In genomic region chr12:125518074-125518473, GRCh38 we compare ENCODE assay signal across 21 cellular contexts.
DNase-seq lines count a peak whose midpoint lies in the region; ATAC-seq and TF ChIP-seq lines count a peak whose summit lies in the region.
"Had no signal": no experiment of that assay in that cellular context is flagged by ENCODE, and none has a peak within 500 bp of the region (broad histone marks: within the 10 kb centered on the region; RNA-seq: fewer than 3 reads in every experiment).

No MANE protein-coding gene starts in this region.

- no peak for TF ChIP-seq CTCF in A673 (conservative IDR thresholded peaks at IDR 0.05; ENCODE audit: low read depth, low read length)

- no peaks in the 10 kb centered on the region for H3K4me1 ChIP-seq in A673 (ENCODE audit: insufficient read depth, low read length, poor library complexity, severe bottlenecking)
- H3K4me1 ChIP-seq: lower lobe of right lung, SJSA1, vagina had no signal

- no TSS peak for BruUV-seq in A673 (replicated peaks; lab: Mats Ljungman, UMichigan)

- POLR2A ChIA-PET in A673 (lab: Charles Lee; ENCODE audit: low non-redundant PET) = interaction anchor here (0.6 kb wide), 1 partner anchor 74 kb away, joined by 4 read pairs; no protein-coding TSS in a partner anchor

- H3K36me3 ChIP-seq in A673 (ENCODE audit: insufficient read depth, low read length, poor library complexity, severe bottlenecking) = no peaks in the 10 kb centered on the region
- H3K36me3 ChIP-seq: lower lobe of right lung, SJSA1, vagina had no signal

- no peak overlapping the region for H3K27ac ChIP-seq in A673 (ENCODE audit: low read depth, low read length, poor library complexity, severe bottlenecking)
- H3K27ac ChIP-seq: lower lobe of right lung, SJSA1, vagina had no signal

- intact Hi-C loops in A673 (cut with micrococcal nuclease; ENCODE audit: unreplicated experiment) = no loop called here

- peak; percentile 39 for DNase-seq in A673 (ENCODE audit: low spot score)
- peak; percentile 5 for DNase-seq in KBM-7
- DNase-seq in astrocyte of the hippocampus (ENCODE audit: low read depth, low spot score) = peak; percentile 80
- peak; percentile 87 for DNase-seq in left kidney (ENCODE audit: low read depth, low spot score)
- no peak for DNase-seq in NCI-H187 (lab: John Stamatoyannopoulos, UW)
- DNase-seq in amniotic stem cell (lab: John Stamatoyannopoulos, UW) = no peak
- DNase-seq in NOMO-1 treated with dmso at 0.1 percent for 144 hours (lab: John Stamatoyannopoulos, UW; ENCODE audit: unreplicated experiment) = no peak
- DNase-seq: CD8-positive, alpha-beta T cell; effector memory CD8-positive, alpha-beta T cell; EL; foreskin melanocyte; lower lobe of right lung; MM.1S; naive thymus-derived CD4-positive, alpha-beta T cell; NCI-H2081; NCI-H510A treated with DMSO at 0.1 percent for 48 hours; stimulated activated CD4-positive, alpha-beta T cell treated with anti-CD3 and anti-CD28 coated beads, Interleukin-12 subunit alpha, Interleukin-12 subunit beta, amount 100 ng/mL, for 4 hours; stimulated activated naive CD8-positive, alpha-beta T cell treated with anti-CD3 and anti-CD28 coated beads, Interleukin-15, Interleukin-2, amounts not matched to agents 100 U/mL and 50 U/mL, for 24 hours had no signal

- CTCF ChIA-PET in A673 (lab: Charles Lee) = no interaction called here

- no peak overlapping the region for H3K4me3 ChIP-seq in A673 (ENCODE audit: low read depth, low read length, poor library complexity, severe bottlenecking)
- H3K4me3 ChIP-seq: lower lobe of right lung, SJSA1, vagina had no signal

- in situ Hi-C loops in KBM-7 (cut with MboI; ENCODE audit: low pct_unique_long_range_greater_than_20kb, low sequenced_read_pairs) = no loop called here

- no peaks in the 10 kb centered on the region for H3K27me3 ChIP-seq in A673 (replicated peaks; ENCODE audit: insufficient read depth, low read depth, low read length, poor library complexity)
- H3K27me3 ChIP-seq: SJSA1, vagina had no signal

- no peak for ATAC-seq in HG03097 (IDR thresholded peaks at IDR 0.05; ENCODE audit: low FRiP score, unreplicated experiment)
- ATAC-seq: CD8-positive, alpha-beta T cell; effector memory CD8-positive, alpha-beta T cell; lower lobe of right lung; naive thymus-derived CD4-positive, alpha-beta T cell; stimulated activated naive CD8-positive, alpha-beta T cell treated with anti-CD3 and anti-CD28 coated beads, Interleukin-15, Interleukin-2, amounts not matched to agents 100 U/mL and 50 U/mL, for 24 hours had no signal

- no peaks in the 10 kb centered on the region for H3K9me3 ChIP-seq in A673 (ENCODE audit: low read depth, low read length, poor library complexity, severe bottlenecking)
- H3K9me3 ChIP-seq: lower lobe of right lung, vagina had no signal

Comparison
In these comparisons a context has a peak if more than half of its experiments do, and no peak if none do; other contexts are left out.
1. DNase-seq: peak in A673 (single experiment), KBM-7 (single experiment), astrocyte of the hippocampus (single experiment) and left kidney (single experiment); none in NCI-H187 (0 of 2), amniotic stem cell (single experiment) and NOMO-1 treated with dmso at 0.1 percent for 144 hours (single experiment).